In the genomic region with DNA sequence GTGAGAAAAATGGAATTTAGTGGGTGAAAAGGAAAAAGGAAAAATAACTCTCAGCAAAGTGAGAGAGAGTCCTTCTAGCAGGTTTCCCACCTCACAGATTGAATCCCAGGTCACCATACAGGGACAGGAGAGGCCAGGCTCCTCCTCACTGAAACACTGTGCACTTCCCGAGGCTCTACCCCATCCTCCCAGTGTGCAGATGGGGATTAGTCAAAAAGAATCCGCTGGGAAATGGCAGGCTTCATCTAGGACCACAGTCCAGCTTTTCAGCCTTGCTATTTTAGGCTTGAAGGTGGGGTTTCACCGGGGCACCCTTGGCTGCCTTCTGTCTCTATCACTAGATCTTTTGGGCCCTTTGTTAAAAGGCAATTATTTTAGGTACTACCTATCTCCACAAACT, we compare ENCODE assay signal across 23 cellular contexts. TPM values are rescaled to one million over a fixed set of nuclear protein-coding genes. Genes with fewer than 3 reads are reported as not detected.
DNase-seq lines count a peak whose midpoint lies in the region; ATAC-seq and TF ChIP-seq lines count a peak whose summit lies in the region.
"Had no signal": no experiment of that assay in that cellular context is flagged by ENCODE, and none has a peak within 500 bp of the region (broad histone marks: within the 10 kb centered on the region; RNA-seq: fewer than 3 reads in every experiment).

No MANE protein-coding gene starts in this region.

- TF ChIP-seq CTCF in GM23338 (conservative IDR thresholded peaks at IDR 0.05; ENCODE audit: low read depth in 2 of 2) = no peak

- H3K27ac Mint-ChIP-seq in GM23338 = no peak overlapping the region
- H3K27ac Mint-ChIP-seq: CD14-positive monocyte; CD4-positive, alpha-beta memory T cell; HFFc6 had no signal

- no peak overlapping the region for H3K4me2 ChIP-seq in GM23338
- no peak overlapping the region for H3K4me2 ChIP-seq in mesenchymal stem cell (ENCODE audit: low read length, poor library complexity, severe bottlenecking)
- H3K4me2 ChIP-seq: BLaER1 had no signal

- DNase-seq in D341Med (ENCODE audit: low spot score) = peak; percentile 71
- no peak for DNase-seq in GM23338 (ENCODE audit: low spot score)
- DNase-seq in NCI-H82 treated with DMSO at 0.1 percent for 48 hours (lab: John Stamatoyannopoulos, UW; ENCODE audit: unreplicated experiment) = peak; percentile 87
- no peak for DNase-seq in mesenchymal stem cell
- no peak for DNase-seq in activated T-cell treated with anti-CD3 and anti-CD28 coated beads for 4 hours
- DNase-seq: 8988T; CD4-positive, alpha-beta memory T cell; DMS 273 treated with DMSO at 0.1 percent for 48 hours; DMS53; DND-41; EL; GOT3; H7; HFFc6; IMR-90 had no signal

- H3K9me2 ChIP-seq in GM23338 (ENCODE audit: insufficient read depth) = peaks cover 7% of the 10 kb centered on the region; the same call in 1 of the 2 replicates

- no peak overlapping the region for H3K27ac ChIP-seq in GM23338 (ENCODE audit: low read depth)
- H3K27ac ChIP-seq in mesenchymal stem cell (ENCODE audit: low read length, poor library complexity, severe bottlenecking) = no peak overlapping the region
- H3K27ac ChIP-seq: BLaER1 had no signal

- no peaks in the 10 kb centered on the region for H3K36me3 ChIP-seq in GM23338 (ENCODE audit: insufficient read depth)
- H3K36me3 ChIP-seq in mesenchymal stem cell (ENCODE audit: control insufficient read depth in 1 of 2, insufficient read depth in 2 of 2, low read depth in 1 of 2, low read length in 2 of 2) = no peaks in the 10 kb centered on the region
- H3K36me3 ChIP-seq: BLaER1 had no signal

- H4K91ac ChIP-seq in mesenchymal stem cell (ENCODE audit: low read length) = no peak overlapping the region

- H3K4me1 ChIP-seq in GM23338 (ENCODE audit: insufficient read depth) (peaks cover 10% of the 10 kb centered on the region), mesenchymal stem cell (ENCODE audit: control insufficient read depth, insufficient read depth, low read depth, low read length) (peaks cover 2% of the 10 kb centered on the region)
- H3K4me1 ChIP-seq: BLaER1 had no signal

- H3F3A ChIP-seq in GM23338 (replicated peaks; ENCODE audit: low read depth) = no peaks in the 10 kb centered on the region

- no peak overlapping the region for H3K4me3 ChIP-seq in GM23338
- H3K4me3 ChIP-seq in mesenchymal stem cell (ENCODE audit: insufficient read depth in 1 of 2, low read depth in 1 of 2, low read length in 2 of 2) = no peak overlapping the region
- H3K4me3 ChIP-seq: BLaER1, GM12878, K562 had no signal

- H2AFZ ChIP-seq in GM23338 = peak overlapping the region; percentile 59; the same call in 1 of the 2 replicates
- H2AFZ ChIP-seq in mesenchymal stem cell (ENCODE audit: low read depth, low read length) = no peak overlapping the region

- H2BK120ac ChIP-seq in mesenchymal stem cell (ENCODE audit: low read depth, low read length) = no peak overlapping the region

- WGBS in mesenchymal stem cell = 90% methylated on average over 3 of the region's 3 CpGs

- H3K9me3 Mint-ChIP-seq in GM23338 = peaks cover 2% of the 10 kb centered on the region; the same call in 1 of the 3 replicates

- H4K8ac ChIP-seq in mesenchymal stem cell (ENCODE audit: low read length) = no peak overlapping the region

- peaks cover 6% of the 10 kb centered on the region for H3K9me3 ChIP-seq in mesenchymal stem cell (ENCODE audit: control insufficient read depth, low read length)

- peak overlapping the region; percentile 4 for H3K9ac ChIP-seq in mesenchymal stem cell (ENCODE audit: low read length)
- H3K9ac ChIP-seq: BLaER1 had no signal

- H2BK12ac ChIP-seq in mesenchymal stem cell (ENCODE audit: low read length in 2 of 2) = no peak overlapping the region

- ATAC-seq in GM23338 = no peak
- no peak for ATAC-seq in GM21576 (IDR thresholded peaks at IDR 0.05; ENCODE audit: unreplicated experiment)
- ATAC-seq in GM18858 (IDR thresholded peaks at IDR 0.05; ENCODE audit: unreplicated experiment) = no peak
- ATAC-seq: GM12878, HCT116, K562 had no signal

- no peak overlapping the region for H3K18ac ChIP-seq in mesenchymal stem cell (ENCODE audit: low read depth in 1 of 2, low read length in 2 of 2)

- no peak overlapping the region for H3K4me3 Mint-ChIP-seq in GM23338
- H3K4me3 Mint-ChIP-seq: CD14-positive monocyte; CD4-positive, alpha-beta memory T cell; HFFc6 had no signal

- H2BK15ac ChIP-seq in mesenchymal stem cell (ENCODE audit: low read depth, poor library complexity, severe bottlenecking) = no peak overlapping the region

- peaks cover 15% of the 10 kb centered on the region; the same call in 2 of the 3 replicates for H3K4me1 Mint-ChIP-seq in GM23338
- H3K4me1 Mint-ChIP-seq: CD14-positive monocyte; CD4-positive, alpha-beta memory T cell had no signal

- H3K79me1 ChIP-seq in mesenchymal stem cell (replicated peaks; ENCODE audit: low read length, poor library complexity, severe bottlenecking) = no peaks in the 10 kb centered on the region

- H3K27me3 ChIP-seq in GM23338 (ENCODE audit: insufficient read depth) (no peaks in the 10 kb centered on the region), mesenchymal stem cell (ENCODE audit: control insufficient read depth in 1 of 2, insufficient read depth in 1 of 2, low read length in 2 of 2) (no peaks in the 10 kb centered on the region)
- H3K27me3 ChIP-seq: BLaER1 had no signal

- H4K20me1 ChIP-seq in GM23338 (replicated peaks; ENCODE audit: insufficient read depth) = no peaks in the 10 kb centered on the region
- H4K20me1 ChIP-seq: BLaER1 had no signal

- no peaks in the 10 kb centered on the region for H3K36me3 Mint-ChIP-seq in GM23338 (ENCODE audit: low read depth)
- H3K36me3 Mint-ChIP-seq: CD14-positive monocyte; CD4-positive, alpha-beta memory T cell had no signal

- H3K23ac ChIP-seq in mesenchymal stem cell (ENCODE audit: low read length in 2 of 2) = no peak overlapping the region

- no peak overlapping the region for H2AK5ac ChIP-seq in mesenchymal stem cell (ENCODE audit: low read length, severe bottlenecking)

- H3K4ac ChIP-seq in mesenchymal stem cell (ENCODE audit: low read depth in 1 of 2, low read length in 2 of 2) = no peak overlapping the region

- H2BK5ac ChIP-seq in mesenchymal stem cell (ENCODE audit: low read depth, low read length, poor library complexity, severe bottlenecking) = no peak overlapping the region

- no peaks in the 10 kb centered on the region for H3K79me2 ChIP-seq in GM23338 (replicated peaks; ENCODE audit: insufficient read depth)

- H3K27me3 Mint-ChIP-seq in GM23338 (ENCODE audit: insufficient read depth, low read depth, poor library complexity) = peaks cover 2% of the 10 kb centered on the region
- H3K27me3 Mint-ChIP-seq: CD4-positive, alpha-beta memory T cell had no signal

- H3K14ac ChIP-seq in mesenchymal stem cell (ENCODE audit: low read length in 2 of 2) = no peak overlapping the region

TF ChIP-seq in GM23338, 12 proteins besides CTCF, POLR2A, EP300 and RAD21 (continues in another document):
- TF ChIP-seq, protein P1, sequence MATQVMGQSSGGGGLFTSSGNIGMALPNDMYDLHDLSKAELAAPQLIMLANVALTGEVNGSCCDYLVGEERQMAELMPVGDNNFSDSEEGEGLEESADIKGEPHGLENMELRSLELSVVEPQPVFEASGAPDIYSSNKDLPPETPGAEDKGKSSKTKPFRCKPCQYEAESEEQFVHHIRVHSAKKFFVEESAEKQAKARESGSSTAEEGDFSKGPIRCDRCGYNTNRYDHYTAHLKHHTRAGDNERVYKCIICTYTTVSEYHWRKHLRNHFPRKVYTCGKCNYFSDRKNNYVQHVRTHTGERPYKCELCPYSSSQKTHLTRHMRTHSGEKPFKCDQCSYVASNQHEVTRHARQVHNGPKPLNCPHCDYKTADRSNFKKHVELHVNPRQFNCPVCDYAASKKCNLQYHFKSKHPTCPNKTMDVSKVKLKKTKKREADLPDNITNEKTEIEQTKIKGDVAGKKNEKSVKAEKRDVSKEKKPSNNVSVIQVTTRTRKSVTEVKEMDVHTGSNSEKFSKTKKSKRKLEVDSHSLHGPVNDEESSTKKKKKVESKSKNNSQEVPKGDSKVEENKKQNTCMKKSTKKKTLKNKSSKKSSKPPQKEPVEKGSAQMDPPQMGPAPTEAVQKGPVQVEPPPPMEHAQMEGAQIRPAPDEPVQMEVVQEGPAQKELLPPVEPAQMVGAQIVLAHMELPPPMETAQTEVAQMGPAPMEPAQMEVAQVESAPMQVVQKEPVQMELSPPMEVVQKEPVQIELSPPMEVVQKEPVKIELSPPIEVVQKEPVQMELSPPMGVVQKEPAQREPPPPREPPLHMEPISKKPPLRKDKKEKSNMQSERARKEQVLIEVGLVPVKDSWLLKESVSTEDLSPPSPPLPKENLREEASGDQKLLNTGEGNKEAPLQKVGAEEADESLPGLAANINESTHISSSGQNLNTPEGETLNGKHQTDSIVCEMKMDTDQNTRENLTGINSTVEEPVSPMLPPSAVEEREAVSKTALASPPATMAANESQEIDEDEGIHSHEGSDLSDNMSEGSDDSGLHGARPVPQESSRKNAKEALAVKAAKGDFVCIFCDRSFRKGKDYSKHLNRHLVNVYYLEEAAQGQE (IDR thresholded peaks at IDR 0.05; ENCODE audit: unreplicated experiment) = no peak
- TF ChIP-seq STAT1 (IDR thresholded peaks at IDR 0.05; ENCODE audit: unreplicated experiment) = no peak
- no peak for TF ChIP-seq EZH2phosphoT487 (IDR thresholded peaks at IDR 0.05; ENCODE audit: unreplicated experiment)
- TF ChIP-seq POLR2AphosphoS5 (IDR thresholded peaks at IDR 0.05; ENCODE audit: low read depth) = no peak
- TF ChIP-seq, protein P2, sequence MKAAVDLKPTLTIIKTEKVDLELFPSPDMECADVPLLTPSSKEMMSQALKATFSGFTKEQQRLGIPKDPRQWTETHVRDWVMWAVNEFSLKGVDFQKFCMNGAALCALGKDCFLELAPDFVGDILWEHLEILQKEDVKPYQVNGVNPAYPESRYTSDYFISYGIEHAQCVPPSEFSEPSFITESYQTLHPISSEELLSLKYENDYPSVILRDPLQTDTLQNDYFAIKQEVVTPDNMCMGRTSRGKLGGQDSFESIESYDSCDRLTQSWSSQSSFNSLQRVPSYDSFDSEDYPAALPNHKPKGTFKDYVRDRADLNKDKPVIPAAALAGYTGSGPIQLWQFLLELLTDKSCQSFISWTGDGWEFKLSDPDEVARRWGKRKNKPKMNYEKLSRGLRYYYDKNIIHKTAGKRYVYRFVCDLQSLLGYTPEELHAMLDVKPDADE (IDR thresholded peaks at IDR 0.05) = no peak

RNA-seq across cellular contexts. Expression of gene YIPF5, which starts 47.8 kb away (rescaled TPM):
- 39.4 and 46.5 TPM in 2 replicates for total RNA-seq in GM23338 (2014; rRNA removed; shearing (Covaris generic))
- polyA plus RNA-seq in GM23338 (2016; fragmentation: Nextera tagmentation; extraction: Ambion mirVana) = 22.1 and 28.1 TPM in 2 replicates
- 78.3 TPM for polyA plus RNA-seq in mesenchymal stem cell (2013, experiment 1 of 2)
- polyA plus RNA-seq in mesenchymal stem cell (2013, experiment 2 of 2) = 83.7 TPM

RNA-seq across cellular contexts. Expression of gene KCTD16, which starts 48.0 kb away (rescaled TPM):
- 0.16 and 0.76 TPM in 2 replicates for total RNA-seq in GM23338 (2014; rRNA removed; shearing (Covaris generic))
- polyA plus RNA-seq in GM23338 (2016; fragmentation: Nextera tagmentation; extraction: Ambion mirVana) = 0.02 and 0.05 TPM in 2 replicates
- polyA plus RNA-seq in mesenchymal stem cell (2013, experiment 1 of 2) = 0.22 TPM
- polyA plus RNA-seq in mesenchymal stem cell (2013, experiment 2 of 2) = 0.19 TPM
- total RNA-seq: G401, H7 had no signal
- polyA plus RNA-seq: CD14-positive monocyte, K562 had no signal

Comparison
In these comparisons a context has a peak if more than half of its experiments do, and no peak if none do; other contexts are left out.
1. DNase-seq: peak in D341Med (single experiment) and NCI-H82 treated with DMSO at 0.1 percent for 48 hours (single experiment); none in GM23338 (single experiment), mesenchymal stem cell (single experiment) and activated T-cell treated with anti-CD3 and anti-CD28 coated beads for 4 hours (single experiment).